Comparison of ENCODE assay signal across 1 cellular context in the genomic region with DNA sequence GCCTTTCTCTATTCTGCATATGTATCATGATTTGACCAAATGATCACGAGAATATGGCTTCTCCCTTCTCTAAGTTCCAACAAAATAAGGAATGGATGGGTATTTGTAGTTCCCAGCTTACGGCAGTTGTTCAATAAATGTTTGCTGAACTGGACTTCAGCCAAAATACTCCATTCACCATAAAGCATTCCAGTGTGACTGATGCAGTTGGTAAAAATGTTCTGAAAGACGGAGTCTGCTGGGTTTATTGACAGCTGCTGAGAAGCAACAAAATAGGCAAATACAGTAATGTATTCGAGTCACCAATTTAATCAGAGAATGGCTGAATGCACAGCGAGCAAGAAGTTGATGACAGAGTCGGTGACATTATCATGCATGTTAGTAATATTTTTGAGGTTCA.
TF ChIP-seq lines count a peak whose summit lies in the region.

No MANE protein-coding gene starts in this region.

TF ChIP-seq in IMR-90, 13 proteins besides CTCF, POLR2A, EP300 and RAD21:
- no peak for TF ChIP-seq SMC3 (IDR thresholded peaks at IDR 0.05; ENCODE audit: low read depth, low read length)
- TF ChIP-seq RCOR1 (IDR thresholded peaks at IDR 0.05; ENCODE audit: insufficient replicate concordance, low read length): no peak
- TF ChIP-seq RFX5 (IDR thresholded peaks at IDR 0.05; ENCODE audit: low read depth, low read length): no peak
